In genomic region chr3:126558336-126559071, GRCh38 we compare ENCODE assay signal across 19 cellular contexts. TPM values are rescaled to one million over a fixed set of nuclear protein-coding genes. Genes with fewer than 3 reads are reported as not detected.
DNase-seq lines count a peak whose midpoint lies in the region; ATAC-seq and TF ChIP-seq lines count a peak whose summit lies in the region.
"Had no signal": no experiment of that assay in that cellular context is flagged by ENCODE, and none has a peak within 500 bp of the region (broad histone marks: within the 10 kb centered on the region; RNA-seq: fewer than 3 reads in every experiment).

Gene C3orf22 (minus strand): TSS chr3:126558932. CDS start chr3:126553390, 5,542 bp downstream.

- ATAC-seq in activated CD8-positive, alpha-beta T cell treated with anti-CD3 and anti-CD28 coated beads, Interleukin-2, amount 10 ng/mL, durations not matched to agents 7 days and 5 days, result no peak
- no peak for ATAC-seq in activated CD8-positive, alpha-beta T cell treated with anti-CD3 and anti-CD28 coated beads for 36 hours
- no peak for ATAC-seq in HG03135 (IDR thresholded peaks at IDR 0.05; ENCODE audit: unreplicated experiment)

- H3K27ac Mint-ChIP-seq in activated CD8-positive, alpha-beta T cell treated with anti-CD3 and anti-CD28 coated beads, Interleukin-2, amount 10 ng/mL, durations not matched to agents 7 days and 5 days, result no peak within 1 kb of the TSS
- H3K27ac Mint-ChIP-seq in activated CD8-positive, alpha-beta T cell treated with anti-CD3 and anti-CD28 coated beads for 36 hours, result no peak within 1 kb of the TSS
- H3K27ac Mint-ChIP-seq in mesothelial cell of epicardium, result no peak within 1 kb of the TSS
- H3K27ac Mint-ChIP-seq: dendritic cell treated with granulocyte-macrophage colony-stimulating factor and Interleukin-4, amounts not matched to agents 40 ng/mL and 50 ng/mL, for 4 days; memory B cell had no signal

- no peak for TF ChIP-seq POLR2A in testis (IDR thresholded peaks at IDR 0.05)

- 76 to 84% methylated on average over 8 to 9 of the region's 9 CpGs for WGBS in testis, 2 donors

- H3K27ac ChIP-seq in testis, result no peak within 1 kb of the TSS
- H3K27ac ChIP-seq: C4-2B, esophagus squamous epithelium had no signal

- H3K36me3 Mint-ChIP-seq in activated CD8-positive, alpha-beta T cell treated with anti-CD3 and anti-CD28 coated beads, Interleukin-2, amount 10 ng/mL, durations not matched to agents 7 days and 5 days (ENCODE audit: low read depth), result no peaks in the 10 kb centered on the region
- H3K36me3 Mint-ChIP-seq in activated CD8-positive, alpha-beta T cell treated with anti-CD3 and anti-CD28 coated beads for 36 hours (ENCODE audit: low read depth), result no peaks in the 10 kb centered on the region
- no peaks in the 10 kb centered on the region for H3K36me3 Mint-ChIP-seq in mesothelial cell of epicardium

- H3K4me3 ChIP-seq in testis, result no peak within 1 kb of the TSS
- H3K4me3 ChIP-seq: esophagus squamous epithelium had no signal

- no peaks in the 10 kb centered on the region for H3K4me1 ChIP-seq in testis
- H3K4me1 ChIP-seq: esophagus squamous epithelium had no signal

- no peaks in the 10 kb centered on the region for H3K9me3 Mint-ChIP-seq in activated CD8-positive, alpha-beta T cell treated with anti-CD3 and anti-CD28 coated beads, Interleukin-2, amount 10 ng/mL, durations not matched to agents 7 days and 5 days (ENCODE audit: insufficient read depth)
- H3K9me3 Mint-ChIP-seq in activated CD8-positive, alpha-beta T cell treated with anti-CD3 and anti-CD28 coated beads for 36 hours, result peaks cover 5% of the 10 kb centered on the region
- peaks cover 24% of the 10 kb centered on the region for H3K9me3 Mint-ChIP-seq in mesothelial cell of epicardium
- H3K9me3 Mint-ChIP-seq: dendritic cell treated with granulocyte-macrophage colony-stimulating factor and Interleukin-4, amounts not matched to agents 40 ng/mL and 50 ng/mL, for 4 days had no signal

- intact Hi-C loops in activated CD8-positive, alpha-beta T cell treated with anti-CD3 and anti-CD28 coated beads for 36 hours (cut with micrococcal nuclease), result no loop called here
- intact Hi-C loops in testis (cut with DNase I; ENCODE audit: low total_unique reads), result no loop called here

- POLR2A ChIA-PET in activated CD8-positive, alpha-beta T cell treated with anti-CD3 and anti-CD28 coated beads, Interleukin-2, amount 10 ng/mL, durations not matched to agents 7 days and 5 days (lab: Charles Lee), result no interaction called here
- POLR2A ChIA-PET in activated CD8-positive, alpha-beta T cell treated with anti-CD3 and anti-CD28 coated beads for 36 hours (lab: Charles Lee), result no interaction called here

- H3K27me3 ChIP-seq in testis, result no peaks in the 10 kb centered on the region

- TF ChIP-seq CTCF in activated CD8-positive, alpha-beta T cell treated with anti-CD3 and anti-CD28 coated beads for 36 hours (IDR thresholded peaks at IDR 0.05), result no peak
- TF ChIP-seq CTCF in mesothelial cell of epicardium (IDR thresholded peaks at IDR 0.05; ENCODE audit: unreplicated experiment), result no peak
- no peak for TF ChIP-seq CTCF in testis (IDR thresholded peaks at IDR 0.05)

- H3K36me3 ChIP-seq in testis (ENCODE audit: low read depth, missing control alignments), result no peaks in the 10 kb centered on the region
- H3K36me3 ChIP-seq: esophagus squamous epithelium had no signal

- H3K9me3 ChIP-seq in testis, result no peaks in the 10 kb centered on the region

- H3K27me3 Mint-ChIP-seq in activated CD8-positive, alpha-beta T cell treated with anti-CD3 and anti-CD28 coated beads, Interleukin-2, amount 10 ng/mL, durations not matched to agents 7 days and 5 days (ENCODE audit: low read depth), result peaks cover 6% of the 10 kb centered on the region
- peaks cover 3% of the 10 kb centered on the region for H3K27me3 Mint-ChIP-seq in activated CD8-positive, alpha-beta T cell treated with anti-CD3 and anti-CD28 coated beads for 36 hours
- peaks cover 20% of the 10 kb centered on the region for H3K27me3 Mint-ChIP-seq in mesothelial cell of epicardium (ENCODE audit: low read depth)

- H3K4me1 Mint-ChIP-seq in activated CD8-positive, alpha-beta T cell treated with anti-CD3 and anti-CD28 coated beads, Interleukin-2, amount 10 ng/mL, durations not matched to agents 7 days and 5 days (ENCODE audit: low read depth), result no peaks in the 10 kb centered on the region
- H3K4me1 Mint-ChIP-seq in activated CD8-positive, alpha-beta T cell treated with anti-CD3 and anti-CD28 coated beads for 36 hours (ENCODE audit: low read depth), result no peaks in the 10 kb centered on the region
- H3K4me1 Mint-ChIP-seq in mesothelial cell of epicardium, result no peaks in the 10 kb centered on the region
- H3K4me1 Mint-ChIP-seq: memory B cell, neural crest cell had no signal

- no peak within 1 kb of the TSS for H3K4me3 Mint-ChIP-seq in activated CD8-positive, alpha-beta T cell treated with anti-CD3 and anti-CD28 coated beads, Interleukin-2, amount 10 ng/mL, durations not matched to agents 7 days and 5 days
- H3K4me3 Mint-ChIP-seq in activated CD8-positive, alpha-beta T cell treated with anti-CD3 and anti-CD28 coated beads for 36 hours, result no peak within 1 kb of the TSS
- no peak within 1 kb of the TSS for H3K4me3 Mint-ChIP-seq in mesothelial cell of epicardium
- H3K4me3 Mint-ChIP-seq: dendritic cell treated with granulocyte-macrophage colony-stimulating factor and Interleukin-4, amounts not matched to agents 40 ng/mL and 50 ng/mL, for 4 days; memory B cell; neural crest cell had no signal

- DNase-seq in activated CD8-positive, alpha-beta T cell treated with anti-CD3 and anti-CD28 coated beads, Interleukin-2, amount 10 ng/mL, durations not matched to agents 7 days and 5 days, result peak; percentile 9
- no peak for DNase-seq in activated CD8-positive, alpha-beta T cell treated with anti-CD3 and anti-CD28 coated beads for 36 hours
- DNase-seq in activated CD8-positive, alpha-beta memory T cell treated with anti-CD3 and anti-CD28 coated beads, Interleukin-2, amount 50 U/mL, for 48 hours, result peak; percentile 15
- DNase-seq in mesothelial cell of epicardium (ENCODE audit: low spot score in 2 of 2, unreplicated experiment in 2 of 2) (peak; percentile 16 to 29), testis (peak; percentile 14), NCI-H2107 (lab: John Stamatoyannopoulos, UW) (no peak)
- DNase-seq in stimulated activated CD4-positive, alpha-beta T cell treated with anti-CD3 and anti-CD28 coated beads, Interleukin-4, amount 100 ng/mL, for 1 hour, result no peak
- DNase-seq: esophagus squamous epithelium, NCI-H1930, NCI-H510A had no signal

- CTCF ChIA-PET in activated CD8-positive, alpha-beta T cell treated with anti-CD3 and anti-CD28 coated beads, Interleukin-2, amount 10 ng/mL, durations not matched to agents 7 days and 5 days (lab: Charles Lee), result no interaction called here
- CTCF ChIA-PET in activated CD8-positive, alpha-beta T cell treated with anti-CD3 and anti-CD28 coated beads for 36 hours (lab: Charles Lee), result interaction anchor here (0.8 kb wide), 1 partner anchor 36 kb away, joined by 3 read pairs; no protein-coding TSS in a partner anchor

RNA-seq across cellular contexts. Expression of gene C3orf22, which starts in this region (rescaled TPM):
- total RNA-seq in activated CD8-positive, alpha-beta T cell treated with anti-CD3 and anti-CD28 coated beads, Interleukin-2, amount 10 ng/mL, durations not matched to agents 7 days and 5 days, result not detected
- total RNA-seq in activated CD8-positive, alpha-beta T cell treated with anti-CD3 and anti-CD28 coated beads for 36 hours, result not detected
- total RNA-seq in mesothelial cell of epicardium (0.22 to 0.38 TPM in 2 of 3 replicates, not detected in the other), testis (10 to 100 TPM; 33.0 to 61.4 TPM)
- polyA plus RNA-seq in testis (ENCODE audit: insufficient read depth, low read depth, low replicate concordance), result 42.2 TPM
- total RNA-seq: A172, astrocyte, esophagus squamous epithelium, MCF 10A, neural crest cell, OCI-LY7 had no signal

Comparison
In these comparisons a context has a peak if more than half of its experiments do, and no peak if none do; other contexts are left out.
1. RNA of gene C3orf22 (total RNA-seq): 33.0 to 61.4 TPM in testis; 0.22 to 0.38 TPM in mesothelial cell of epicardium, not detected in activated CD8-positive, alpha-beta T cell treated with anti-CD3 and anti-CD28 coated beads, Interleukin-2, amount 10 ng/mL, durations not matched to agents 7 days and 5 days and not detected in activated CD8-positive, alpha-beta T cell treated with anti-CD3 and anti-CD28 coated beads for 36 hours; every median in the first group is over 10 times any median in the second.
2. Peak in DNase-seq in activated CD8-positive, alpha-beta T cell treated with anti-CD3 and anti-CD28 coated beads, Interleukin-2, amount 10 ng/mL, durations not matched to agents 7 days and 5 days; RNA of the gene not detected or under 1 TPM.
3. Peak in DNase-seq in mesothelial cell of epicardium; RNA of the gene not detected or under 1 TPM.
4. DNase-seq: peak in activated CD8-positive, alpha-beta memory T cell treated with anti-CD3 and anti-CD28 coated beads, Interleukin-2, amount 50 U/mL, for 48 hours (single experiment) and testis (single experiment); none in activated CD8-positive, alpha-beta T cell treated with anti-CD3 and anti-CD28 coated beads for 36 hours (single experiment), stimulated activated CD4-positive, alpha-beta T cell treated with anti-CD3 and anti-CD28 coated beads, Interleukin-4, amount 100 ng/mL, for 1 hour (single experiment) and NCI-H2107 (single experiment).